ENCODE assay signal across 28 cellular contexts in the genomic region with DNA sequence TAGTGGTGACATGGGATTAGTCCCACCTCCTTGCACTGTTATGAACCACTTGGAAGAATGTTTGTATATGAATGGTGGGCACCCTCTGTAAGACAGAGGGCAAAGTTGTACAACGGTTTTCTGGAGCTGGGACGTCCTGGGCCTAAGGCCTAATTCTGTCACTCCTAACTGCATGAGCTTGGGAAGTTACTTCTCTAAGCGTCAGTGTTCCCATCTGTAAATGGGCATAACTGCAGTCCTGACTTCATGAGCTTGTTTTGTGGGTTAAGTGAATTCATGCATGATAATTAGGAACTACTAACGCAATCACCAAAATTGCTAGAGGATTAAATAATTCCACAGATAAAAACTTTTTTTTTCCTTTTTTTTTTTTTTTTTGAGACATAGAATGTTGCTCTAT. TPM values are rescaled to one million over a fixed set of nuclear protein-coding genes. Genes with fewer than 3 reads are reported as not detected.
DNase-seq lines count a peak whose midpoint lies in the region; ATAC-seq and TF ChIP-seq lines count a peak whose summit lies in the region.
"Had no signal": no experiment of that assay in that cellular context is flagged by ENCODE, and none has a peak within 500 bp of the region (broad histone marks: within the 10 kb centered on the region; RNA-seq: fewer than 3 reads in every experiment).

No MANE protein-coding gene starts in this region.

- intact Hi-C loops in CD4-positive, alpha-beta memory T cell (cut with micrococcal nuclease), result no loop called here
- intact Hi-C loops in lower lobe of right lung (cut with DNase I), result no loop called here

- no peak overlapping the region for H3K27ac ChIP-seq in CD4-positive, alpha-beta memory T cell (ENCODE audit: low read depth, low read length)
- H3K27ac ChIP-seq in lower lobe of right lung (no peak overlapping the region), suprapubic skin (no peak overlapping the region)
- H3K27ac ChIP-seq: brain microvascular endothelial cell, KMS-11, left lung, neutrophil, spleen, thoracic aorta had no signal

- peaks cover 13% of the 10 kb centered on the region for H3K4me1 ChIP-seq in CD4-positive, alpha-beta memory T cell (ENCODE audit: insufficient read depth, low read length)
- peaks cover 37% of the 10 kb centered on the region for H3K4me1 ChIP-seq in lower lobe of right lung
- H3K4me1 ChIP-seq in suprapubic skin, result peaks cover 61% of the 10 kb centered on the region

- H3K36me3 Mint-ChIP-seq in CD4-positive, alpha-beta memory T cell, result no peaks in the 10 kb centered on the region
- H3K36me3 Mint-ChIP-seq in HFFc6 (ENCODE audit: low read depth) (no peaks in the 10 kb centered on the region), chondrocyte (ENCODE audit: low read depth) (no peaks in the 10 kb centered on the region)
- no peaks in the 10 kb centered on the region for H3K36me3 Mint-ChIP-seq in naive thymus-derived CD8-positive, alpha-beta T cell
- H3K36me3 Mint-ChIP-seq: activated naive CD8-positive, alpha-beta T cell treated with anti-CD3 and anti-CD28 coated beads, Interleukin-2, amount 10 ng/mL, durations not matched to agents 7 days and 5 days had no signal

- H3K4me3 ChIP-seq in CD4-positive, alpha-beta memory T cell (ENCODE audit: low read length in 2 of 2), result no peak overlapping the region
- H3K4me3 ChIP-seq in lower lobe of right lung, result no peak overlapping the region
- no peak overlapping the region for H3K4me3 ChIP-seq in suprapubic skin

- no peak for ATAC-seq in naive thymus-derived CD8-positive, alpha-beta T cell
- ATAC-seq in lower lobe of right lung, result no peak
- ATAC-seq: activated T-helper 17 cell treated with anti-CD3 and anti-CD28 coated beads, Interleukin-2, amount 50 U/mL, for 72 hours; HCT116; left lung had no signal

- TF ChIP-seq CTCF in HFFc6 (IDR thresholded peaks at IDR 0.05) (no peak), chondrocyte (IDR thresholded peaks at IDR 0.05) (no peak), lower lobe of right lung (IDR thresholded peaks at IDR 0.05) (no peak), suprapubic skin (IDR thresholded peaks at IDR 0.05) (no peak)

- H3K4me1 Mint-ChIP-seq in CD4-positive, alpha-beta memory T cell, result peaks cover 6 to 18% (median 10%) of the 10 kb centered on the region in 4 donors
- H3K4me1 Mint-ChIP-seq in HFFc6 (ENCODE audit: low read depth) (peaks cover 35% of the 10 kb centered on the region), chondrocyte (ENCODE audit: low read depth) (peaks cover 60% of the 10 kb centered on the region)
- peaks cover 7 to 23% (median 11%) of the 10 kb centered on the region in 4 donors for H3K4me1 Mint-ChIP-seq in naive thymus-derived CD8-positive, alpha-beta T cell

- H3K9me3 ChIP-seq in CD4-positive, alpha-beta memory T cell (ENCODE audit: control insufficient read depth in 1 of 2, low read length in 2 of 2), result no peaks in the 10 kb centered on the region
- no peaks in the 10 kb centered on the region for H3K9me3 ChIP-seq in lower lobe of right lung
- no peaks in the 10 kb centered on the region for H3K9me3 ChIP-seq in suprapubic skin
- H3K9me3 ChIP-seq: left lung, neutrophil, spleen, thoracic aorta had no signal

- WGBS in suprapubic skin, result 93% methylated on average over 4 of the region's 4 CpGs

- POLR2A ChIA-PET in CD4-positive, alpha-beta memory T cell (lab: Charles Lee; ENCODE audit: partially characterized antibody), result interaction anchor here (2.1 kb wide), 1 partner anchor 37 kb away, joined by 8 read pairs; no protein-coding TSS in a partner anchor
- POLR2A ChIA-PET in naive thymus-derived CD8-positive, alpha-beta T cell (lab: Charles Lee), result no interaction called here

- H3K27me3 ChIP-seq in CD4-positive, alpha-beta memory T cell (ENCODE audit: insufficient read depth, low read length), result peaks cover 6% of the 10 kb centered on the region
- H3K27me3 ChIP-seq in lower lobe of right lung (ENCODE audit: low read depth), result no peaks in the 10 kb centered on the region
- no peaks in the 10 kb centered on the region for H3K27me3 ChIP-seq in suprapubic skin
- H3K27me3 ChIP-seq: brain microvascular endothelial cell had no signal

- H3K9me3 Mint-ChIP-seq in CD4-positive, alpha-beta memory T cell, result no peaks in the 10 kb centered on the region
- H3K9me3 Mint-ChIP-seq in HFFc6 (no peaks in the 10 kb centered on the region), chondrocyte (ENCODE audit: low read depth) (no peaks in the 10 kb centered on the region)
- H3K9me3 Mint-ChIP-seq in naive thymus-derived CD8-positive, alpha-beta T cell, result no peaks in the 10 kb centered on the region
- H3K9me3 Mint-ChIP-seq: activated CD4-positive, alpha-beta T cell treated with anti-CD3 and anti-CD28 coated beads, Interleukin-2, amount 10 ng/mL, durations not matched to agents 7 days and 5 days; activated naive CD8-positive, alpha-beta T cell treated with anti-CD3 and anti-CD28 coated beads, Interleukin-2, amount 10 ng/mL, durations not matched to agents 7 days and 5 days; activated T-helper 17 cell treated with anti-CD3 and anti-CD28 coated beads, Interleukin-2, amount 50 U/mL, for 72 hours had no signal

- no peak for TF ChIP-seq EP300 in suprapubic skin (IDR thresholded peaks at IDR 0.05)

- CTCF ChIA-PET in CD4-positive, alpha-beta memory T cell (lab: Charles Lee; ENCODE audit: partially characterized antibody), result interaction anchor here (0.9 to 2.9 kb wide), 5 partner anchors 12 to 47 kb away, joined by 3 to 8 read pairs (median 3); no protein-coding TSS in a partner anchor

- TF ChIP-seq POLR2A in suprapubic skin (IDR thresholded peaks at IDR 0.05), result no peak

- H3K4me3 Mint-ChIP-seq in CD4-positive, alpha-beta memory T cell, result peak overlapping the region in 6 of 8 donors; percentile 8 to 60 (median 37)
- H3K4me3 Mint-ChIP-seq in HFFc6 (peak overlapping the region; percentile 97; the same call in 1 of the 2 replicates), chondrocyte (ENCODE audit: unreplicated experiment) (peak overlapping the region; percentile 97)
- peak overlapping the region in 6 of 10 donors; percentile 19 to 84 (median 48) for H3K4me3 Mint-ChIP-seq in naive thymus-derived CD8-positive, alpha-beta T cell
- H3K4me3 Mint-ChIP-seq: activated naive CD8-positive, alpha-beta T cell treated with anti-CD3 and anti-CD28 coated beads, Interleukin-2, amount 10 ng/mL, durations not matched to agents 7 days and 5 days had no signal

- H3K36me3 ChIP-seq in CD4-positive, alpha-beta memory T cell (ENCODE audit: insufficient read depth, low read length), result no peaks in the 10 kb centered on the region
- H3K36me3 ChIP-seq in lower lobe of right lung (no peaks in the 10 kb centered on the region), suprapubic skin (no peaks in the 10 kb centered on the region)
- H3K36me3 ChIP-seq: brain microvascular endothelial cell, left lung, neutrophil, spleen, thoracic aorta had no signal

- peaks cover 1 to 7% of the 10 kb centered on the region in 2 donors for H3K27me3 Mint-ChIP-seq in CD4-positive, alpha-beta memory T cell
- H3K27me3 Mint-ChIP-seq in HFFc6 (ENCODE audit: insufficient read depth) (peaks cover 4% of the 10 kb centered on the region; the same call in 1 of the 2 replicates), chondrocyte (ENCODE audit: low read depth) (no peaks in the 10 kb centered on the region)
- peaks cover 0 to 7% (median 0%) of the 10 kb centered on the region in 5 donors for H3K27me3 Mint-ChIP-seq in naive thymus-derived CD8-positive, alpha-beta T cell
- H3K27me3 Mint-ChIP-seq: activated T-helper 17 cell treated with anti-CD3 and anti-CD28 coated beads, Interleukin-2, amount 50 U/mL, for 72 hours had no signal

- DNase-seq in CD4-positive, alpha-beta memory T cell, result no peak
- DNase-seq in HFFc6 (no peak), chondrocyte (ENCODE audit: low spot score) (no peak), NCI-H748 (lab: John Stamatoyannopoulos, UW; ENCODE audit: unreplicated experiment) (no peak), NCI-H345 treated with DMSO at 0.1 percent for 48 hours (lab: John Stamatoyannopoulos, UW; ENCODE audit: unreplicated experiment) (no peak), lower lobe of right lung (no peak), suprapubic skin (ENCODE audit: low spot score in 2 of 2) (no peak)
- no peak for DNase-seq in naive thymus-derived CD8-positive, alpha-beta T cell
- DNase-seq: activated CD4-positive, alpha-beta T cell treated with anti-CD3 and anti-CD28 coated beads, Interleukin-2, amount 10 ng/mL, durations not matched to agents 7 days and 5 days; activated naive CD8-positive, alpha-beta T cell treated with anti-CD3 and anti-CD28 coated beads, Interleukin-2, amount 10 ng/mL, durations not matched to agents 7 days and 5 days; brain microvascular endothelial cell; head of caudate nucleus; left lung; MV-4-11; NCI-H1694; NCI-H2227 treated with DMSO at 0.1 percent for 48 hours; NCI-H774; OCI-M1; SHP77; spleen; stimulated activated CD4-positive, alpha-beta T cell treated with anti-CD3 and anti-CD28 coated beads, Interleukin-4, amount 100 ng/mL, for 1 hour; stimulated activated naive CD4-positive, alpha-beta T cell had no signal

- peak overlapping the region in 1 of 7 donors; percentile 85 for H3K27ac Mint-ChIP-seq in CD4-positive, alpha-beta memory T cell
- no peak overlapping the region for H3K27ac Mint-ChIP-seq in HFFc6
- H3K27ac Mint-ChIP-seq in chondrocyte (ENCODE audit: unreplicated experiment), result no peak overlapping the region
- peak overlapping the region in 1 of 10 donors; percentile 55 for H3K27ac Mint-ChIP-seq in naive thymus-derived CD8-positive, alpha-beta T cell
- H3K27ac Mint-ChIP-seq: activated CD4-positive, alpha-beta T cell treated with anti-CD3 and anti-CD28 coated beads, Interleukin-2, amount 10 ng/mL, durations not matched to agents 7 days and 5 days; activated naive CD8-positive, alpha-beta T cell treated with anti-CD3 and anti-CD28 coated beads, Interleukin-2, amount 10 ng/mL, durations not matched to agents 7 days and 5 days; activated T-helper 17 cell treated with anti-CD3 and anti-CD28 coated beads, Interleukin-2, amount 50 U/mL, for 72 hours; CD14-positive monocyte had no signal

RNA-seq across cellular contexts. Expression of gene TBC1D16, which starts 1.8 kb away (rescaled TPM):
- 1 to 10 TPM; 1.3 to 1.8 TPM for total RNA-seq in CD4-positive, alpha-beta memory T cell
- 1 to 10 TPM in 1 of 2 donors, not detected in 1; 1.2 TPM for polyA plus RNA-seq in CD4-positive, alpha-beta memory T cell
- total RNA-seq in HFFc6 (2021; fragmentation: NEBNext Ultra II Directional; extraction: Animal tissue kit (Norgen Biotek cat#: 25700)), result 10 to 100 TPM; 15.1 to 25.5 (median 17.9) TPM
- 51.4 to 72.7 TPM (median 55.4 TPM) in 3 replicates for total RNA-seq in chondrocyte
- total RNA-seq in naive thymus-derived CD8-positive, alpha-beta T cell, result 1 to 10 TPM; 2.6 to 3.1 TPM
- under 1 TPM; 0.48 to 0.89 (median 0.50) TPM for polyA plus RNA-seq in naive thymus-derived CD8-positive, alpha-beta T cell
- 24.7 TPM for total RNA-seq in lower lobe of right lung
- 10 to 100 TPM; 18.6 to 33.6 (median 22.7) TPM for total RNA-seq in suprapubic skin

RNA-seq across cellular contexts. Expression of gene CCDC40, which starts 2.6 kb away (rescaled TPM):
- total RNA-seq in CD4-positive, alpha-beta memory T cell, result 1 to 10 TPM in 1 of 2 experiments, under 1 TPM in 1; 0.28 to 1.3 TPM
- not detected for polyA plus RNA-seq in CD4-positive, alpha-beta memory T cell
- total RNA-seq in HFFc6 (2021; fragmentation: NEBNext Ultra II Directional; extraction: Animal tissue kit (Norgen Biotek cat#: 25700)), result 1 to 10 TPM; 1.7 to 3.2 (median 2.1) TPM
- total RNA-seq in chondrocyte (5.8 to 11.8 TPM (median 6.5 TPM) in 3 replicates), lower lobe of right lung (14.1 TPM), suprapubic skin (1 to 10 TPM; 1.2 to 4.4 (median 2.9) TPM)
- 1 to 10 TPM; 4.2 to 4.8 TPM for total RNA-seq in naive thymus-derived CD8-positive, alpha-beta T cell
- under 1 TPM in 1 of 3 donors, not detected in 2; 0.37 TPM for polyA plus RNA-seq in naive thymus-derived CD8-positive, alpha-beta T cell
- total RNA-seq: activated CD4-positive, alpha-beta T cell treated with anti-CD3 and anti-CD28 coated beads, Interleukin-2, amount 10 ng/mL, durations not matched to agents 7 days and 5 days had no signal

Comparison
In these comparisons a context has a peak if more than half of its experiments do, and no peak if none do; other contexts are left out.
1. H3K4me3 Mint-ChIP-seq: peak in every context shown above with its lines; median percentile 97 in HFFc6; 97 in chondrocyte; 48 in naive thymus-derived CD8-positive, alpha-beta T cell; 37 in CD4-positive, alpha-beta memory T cell.